10 cellular contexts compared by ENCODE assay signal in the genomic region with DNA sequence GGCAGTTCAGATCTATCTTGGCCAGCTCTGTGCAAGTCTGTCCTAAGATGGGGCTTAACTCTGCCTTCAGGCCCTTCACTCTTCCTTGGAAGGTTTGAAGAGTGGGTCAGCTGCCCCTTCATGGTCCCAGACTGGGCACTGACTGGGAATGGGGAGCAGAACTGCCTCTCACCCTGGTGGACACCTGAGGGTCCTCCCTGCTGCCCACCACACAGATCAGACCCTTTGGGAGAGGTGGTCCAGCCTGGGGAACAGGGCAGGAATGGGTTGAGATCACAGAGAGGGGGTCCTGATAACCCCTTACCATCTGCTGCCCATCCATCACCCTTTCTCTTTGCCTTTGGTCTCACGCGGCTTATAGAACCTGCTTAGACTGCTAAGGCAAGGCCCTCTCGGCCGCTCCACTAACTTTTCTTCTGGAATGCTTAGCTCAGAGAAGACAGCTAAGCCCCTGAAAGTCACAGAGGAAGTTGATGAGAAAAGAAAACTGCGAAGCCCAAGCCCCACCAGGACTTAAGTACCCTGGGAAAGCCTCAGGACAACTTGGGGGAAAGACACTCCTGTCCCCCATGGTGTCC. TPM values are rescaled to one million over a fixed set of nuclear protein-coding genes. Genes with fewer than 3 reads are reported as not detected.
A peak's percentile ranks its signal among the peaks of the same experiment; 100 is the strongest.
DNase-seq lines count a peak whose midpoint lies in the region; ATAC-seq and TF ChIP-seq lines count a peak whose summit lies in the region.
"Had no signal": no experiment of that assay in that cellular context is flagged by ENCODE, and none has a peak within 500 bp of the region (broad histone marks: within the 10 kb centered on the region; RNA-seq: fewer than 3 reads in every experiment).

No MANE protein-coding gene starts in this region.

- H3K4me1 ChIP-seq in ACC112 (ENCODE audit: control insufficient read depth, insufficient read depth, low read length, unreplicated experiment): no peaks in the 10 kb centered on the region

- H3K4me3 Mint-ChIP-seq in mesothelial cell of epicardium: peak overlapping the region; percentile 30

- peaks cover 93% of the 10 kb centered on the region for H3K27me3 Mint-ChIP-seq in mesothelial cell of epicardium (ENCODE audit: low read depth)

- H3K27me3 ChIP-seq in ACC112 (ENCODE audit: insufficient read depth, low read length): peaks cover 88% of the 10 kb centered on the region

- DNase-seq in astrocyte of the spinal cord (ENCODE audit: low read depth, low spot score) (peak; percentile 24), mesothelial cell of epicardium (ENCODE audit: low spot score in 2 of 2, unreplicated experiment in 2 of 2) (no peak), HPDE6-E6E7 (ENCODE audit: extremely low spot score) (no peak), GOT3 (lab: John Stamatoyannopoulos, UW) (no peak), GM10266 (ENCODE audit: extremely low spot score) (no peak), NCI-H2107 (lab: John Stamatoyannopoulos, UW) (no peak)

- no peaks in the 10 kb centered on the region for H3K4me1 Mint-ChIP-seq in mesothelial cell of epicardium

- no peak overlapping the region for H3K27ac ChIP-seq in ACC112 (ENCODE audit: low read depth, low read length)

- no peaks in the 10 kb centered on the region for H3K36me3 ChIP-seq in ACC112 (ENCODE audit: insufficient read depth, low read length)

- no peaks in the 10 kb centered on the region for H3K36me3 Mint-ChIP-seq in mesothelial cell of epicardium

- peak overlapping the region; percentile 62 for H3K4me3 ChIP-seq in ACC112 (ENCODE audit: low read depth, low read length)
- H3K4me3 ChIP-seq in astrocyte of the spinal cord (ENCODE audit: low read depth, low read length): no peak overlapping the region

- peak; percentile 27 for ATAC-seq in GM21619 (IDR thresholded peaks at IDR 0.05; ENCODE audit: unreplicated experiment)

- no peak overlapping the region for H2AFZ ChIP-seq in ACC112 (ENCODE audit: low read length, unreplicated experiment)

- no peak overlapping the region for H3K27ac Mint-ChIP-seq in mesothelial cell of epicardium

- no peaks in the 10 kb centered on the region for H3K79me2 ChIP-seq in ACC112 (ENCODE audit: control insufficient read depth, insufficient read depth, low read length, unreplicated experiment)

- no peaks in the 10 kb centered on the region for H3K9me3 Mint-ChIP-seq in mesothelial cell of epicardium

- no peak for TF ChIP-seq CTCF in astrocyte of the spinal cord (IDR thresholded peaks at IDR 0.05; ENCODE audit: low read depth, low read length)
- TF ChIP-seq CTCF in mesothelial cell of epicardium (IDR thresholded peaks at IDR 0.05; ENCODE audit: unreplicated experiment): no peak
- TF ChIP-seq CTCF in GM10266 (IDR thresholded peaks at IDR 0.05; ENCODE audit: control insufficient read depth, insufficient read depth, low read depth, missing control alignments): no peak

- in situ Hi-C loops in astrocyte of the spinal cord (cut with HindIII; ENCODE audit: low sequenced_read_pairs): no loop called here

RNA-seq across cellular contexts. Expression of gene CDHR1, which starts 0.4 kb away (rescaled TPM):
- total RNA-seq in mesothelial cell of epicardium: 0.16 to 0.25 TPM (median 0.24 TPM) in 3 replicates

RNA-seq across cellular contexts. Expression of gene GPR15LG, which starts 20.3 kb away (rescaled TPM):
- not detected in 3 replicates for total RNA-seq in mesothelial cell of epicardium
- total RNA-seq: dermis blood vessel endothelial cell; T-helper 1 cell treated with Interleukin-12 subunit alpha and Interleukin-12 subunit beta and Interleukin-4 antibody, amounts not matched to agents 30 ng/mL and 1 ng/mL, for 36 hours had no signal

RNA-seq across cellular contexts. Expression of gene LRIT2, which starts 31.4 kb away (rescaled TPM):
- total RNA-seq in mesothelial cell of epicardium: not detected in 3 replicates
- total RNA-seq: dermis blood vessel endothelial cell; T-helper 1 cell treated with Interleukin-12 subunit alpha and Interleukin-12 subunit beta and Interleukin-4 antibody, amounts not matched to agents 30 ng/mL and 1 ng/mL, for 36 hours had no signal

RNA-seq across cellular contexts. Expression of gene LRIT1, which starts 47.4 kb away (rescaled TPM):
- not detected in 3 replicates for total RNA-seq in mesothelial cell of epicardium
- total RNA-seq: dermis blood vessel endothelial cell; T-helper 1 cell treated with Interleukin-12 subunit alpha and Interleukin-12 subunit beta and Interleukin-4 antibody, amounts not matched to agents 30 ng/mL and 1 ng/mL, for 36 hours had no signal

RNA-seq across cellular contexts. Expression of gene RGR, which starts 50.9 kb away (rescaled TPM):
- not detected in 3 replicates for total RNA-seq in mesothelial cell of epicardium
- total RNA-seq: dermis blood vessel endothelial cell; T-helper 1 cell treated with Interleukin-12 subunit alpha and Interleukin-12 subunit beta and Interleukin-4 antibody, amounts not matched to agents 30 ng/mL and 1 ng/mL, for 36 hours had no signal
